In the genomic region with DNA sequence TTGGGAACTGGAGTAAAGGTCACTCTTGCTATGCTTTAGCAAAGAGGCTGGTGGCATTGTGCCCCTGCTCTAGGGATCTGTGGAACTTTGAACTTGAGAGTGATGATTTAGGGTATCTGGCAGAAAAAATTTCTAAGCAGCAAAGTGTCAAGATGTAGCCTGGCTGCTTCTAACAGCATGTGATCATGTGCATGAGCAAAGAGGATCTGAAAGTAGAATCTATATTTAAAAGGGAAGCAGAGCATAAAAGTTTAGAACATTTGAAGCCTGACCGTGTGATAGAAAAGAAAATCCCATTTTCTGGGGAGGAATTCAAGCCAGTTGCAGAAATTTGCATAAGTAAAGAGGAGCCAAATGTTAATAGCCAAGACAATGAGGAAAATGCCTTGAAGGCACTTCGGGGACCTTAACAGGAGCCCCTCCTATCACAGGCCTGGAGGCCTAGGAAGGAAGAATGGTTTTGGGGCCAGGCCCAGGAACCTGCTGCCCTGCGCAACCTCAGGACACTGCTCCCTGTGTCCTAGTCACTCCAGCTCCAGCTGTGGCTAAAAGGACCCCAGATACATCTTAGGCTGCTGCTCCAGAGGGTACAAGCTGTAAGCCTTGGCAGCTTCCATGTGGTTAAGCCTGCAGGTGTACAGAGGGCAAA, we compare ENCODE assay signal across 23 cellular contexts.
"Had no signal": no experiment of that assay in that cellular context is flagged by ENCODE, and none has a peak within 500 bp of the region (broad histone marks: within the 10 kb centered on the region; RNA-seq: fewer than 3 reads in every experiment).

No MANE protein-coding gene starts in this region.

- H3K4me3 Mint-ChIP-seq: activated CD4-positive, alpha-beta memory T cell treated with anti-CD3 and anti-CD28 coated beads, Interleukin-2, amount 10 ng/mL, durations not matched to agents 7 days and 5 days; activated CD8-positive, alpha-beta memory T cell treated with anti-CD3 and anti-CD28 coated beads, Interleukin-2, amount 10 ng/mL, durations not matched to agents 7 days and 5 days; activated T-cell treated with anti-CD3 and anti-CD28 coated beads, Interleukin-2, amount 50 U/mL, for 24 hours; immature natural killer cell; neural crest cell; stimulated activated naive CD8-positive, alpha-beta T cell treated with anti-CD3 and anti-CD28 coated beads, Interleukin-15, amount 100 ng/mL, for 72 hours; T-helper 2 cell treated with Interferon-gamma antibody and Interleukin-4, amounts not matched to agents 5 μg/mL and 100 μg/mL, for 36 hours; WTC11 had no signal

- DNase-seq: activated CD4-positive, alpha-beta memory T cell treated with anti-CD3 and anti-CD28 coated beads, Interleukin-2, amount 10 ng/mL, durations not matched to agents 7 days and 5 days; activated CD4-positive, alpha-beta T cell treated with anti-CD3 and anti-CD28 coated beads for 48 hours; activated CD8-positive, alpha-beta memory T cell treated with anti-CD3 and anti-CD28 coated beads, Interleukin-2, amount 10 ng/mL, durations not matched to agents 7 days and 5 days; activated naive CD4-positive, alpha-beta T cell treated with anti-CD3 and anti-CD28 coated beads, Interleukin-2, amount 50 U/mL, for 16 hours; activated T-cell treated with anti-CD3 and anti-CD28 coated beads, Interleukin-2, amount 50 U/mL, for 24 hours; cerebellar nuclear complex; cortex of kidney; effector CD4-positive, alpha-beta T cell; heart right ventricle; immature natural killer cell; left ventricle myocardium superior; stimulated activated naive CD8-positive, alpha-beta T cell treated with anti-CD3 and anti-CD28 coated beads, Interleukin-15, amount 100 ng/mL, for 72 hours; transverse colon had no signal

- H3K27ac Mint-ChIP-seq: activated CD4-positive, alpha-beta memory T cell treated with anti-CD3 and anti-CD28 coated beads, Interleukin-2, amount 10 ng/mL, durations not matched to agents 7 days and 5 days; activated CD8-positive, alpha-beta memory T cell treated with anti-CD3 and anti-CD28 coated beads, Interleukin-2, amount 10 ng/mL, durations not matched to agents 7 days and 5 days; activated T-cell treated with anti-CD3 and anti-CD28 coated beads, Interleukin-2, amount 50 U/mL, for 24 hours; activated T-helper 2 cell treated with anti-CD3 and anti-CD28 coated beads, Interferon-gamma antibody, Interleukin-2, Interleukin-4, amounts not matched to agents 10 μg/mL and 5 μg/mL and 100 μg/mL, durations not matched to agents 14 hours and 24 hours and 36 hours; immature natural killer cell; progenitor cell of endocrine pancreas; stimulated activated naive CD8-positive, alpha-beta T cell treated with anti-CD3 and anti-CD28 coated beads, Interleukin-15, amount 100 ng/mL, for 72 hours; T-helper 2 cell treated with Interferon-gamma antibody and Interleukin-4, amounts not matched to agents 5 μg/mL and 100 μg/mL, for 36 hours; WTC11 had no signal

- H3K27me3 ChIP-seq: ascending aorta, vagina had no signal

- ATAC-seq: activated CD8-positive, alpha-beta memory T cell treated with anti-CD3 and anti-CD28 coated beads, Interleukin-2, amount 10 ng/mL, durations not matched to agents 7 days and 5 days; heart right ventricle; left ventricle myocardium superior; stimulated activated naive CD8-positive, alpha-beta T cell treated with anti-CD3 and anti-CD28 coated beads, Interleukin-15, amount 100 ng/mL, for 72 hours; WTC11 had no signal

- H3K4me1 ChIP-seq: ascending aorta, breast epithelium, esophagus muscularis mucosa, heart right ventricle, suprapubic skin, transverse colon, vagina had no signal

- H3K36me3 ChIP-seq: ascending aorta, breast epithelium, esophagus muscularis mucosa, heart right ventricle, suprapubic skin, transverse colon, vagina had no signal

- H3K27ac ChIP-seq: ascending aorta, breast epithelium, esophagus muscularis mucosa, heart right ventricle, suprapubic skin, transverse colon, vagina had no signal

- H3K36me3 Mint-ChIP-seq: activated CD8-positive, alpha-beta memory T cell treated with anti-CD3 and anti-CD28 coated beads, Interleukin-2, amount 10 ng/mL, durations not matched to agents 7 days and 5 days; immature natural killer cell had no signal

- H3K4me3 ChIP-seq: ascending aorta, breast epithelium, esophagus muscularis mucosa, heart right ventricle, suprapubic skin, transverse colon, vagina had no signal

- H3K9me3 ChIP-seq: ascending aorta, suprapubic skin, vagina had no signal

- H3K4me1 Mint-ChIP-seq: activated CD4-positive, alpha-beta memory T cell treated with anti-CD3 and anti-CD28 coated beads, Interleukin-2, amount 10 ng/mL, durations not matched to agents 7 days and 5 days; activated CD8-positive, alpha-beta memory T cell treated with anti-CD3 and anti-CD28 coated beads, Interleukin-2, amount 10 ng/mL, durations not matched to agents 7 days and 5 days; immature natural killer cell; neural crest cell; stimulated activated naive CD8-positive, alpha-beta T cell treated with anti-CD3 and anti-CD28 coated beads, Interleukin-15, amount 100 ng/mL, for 72 hours had no signal

- H3K9me3 Mint-ChIP-seq: activated CD4-positive, alpha-beta memory T cell treated with anti-CD3 and anti-CD28 coated beads, Interleukin-2, amount 10 ng/mL, durations not matched to agents 7 days and 5 days had no signal
